ENCODE assay signal across 8 cellular contexts in the genomic region with DNA sequence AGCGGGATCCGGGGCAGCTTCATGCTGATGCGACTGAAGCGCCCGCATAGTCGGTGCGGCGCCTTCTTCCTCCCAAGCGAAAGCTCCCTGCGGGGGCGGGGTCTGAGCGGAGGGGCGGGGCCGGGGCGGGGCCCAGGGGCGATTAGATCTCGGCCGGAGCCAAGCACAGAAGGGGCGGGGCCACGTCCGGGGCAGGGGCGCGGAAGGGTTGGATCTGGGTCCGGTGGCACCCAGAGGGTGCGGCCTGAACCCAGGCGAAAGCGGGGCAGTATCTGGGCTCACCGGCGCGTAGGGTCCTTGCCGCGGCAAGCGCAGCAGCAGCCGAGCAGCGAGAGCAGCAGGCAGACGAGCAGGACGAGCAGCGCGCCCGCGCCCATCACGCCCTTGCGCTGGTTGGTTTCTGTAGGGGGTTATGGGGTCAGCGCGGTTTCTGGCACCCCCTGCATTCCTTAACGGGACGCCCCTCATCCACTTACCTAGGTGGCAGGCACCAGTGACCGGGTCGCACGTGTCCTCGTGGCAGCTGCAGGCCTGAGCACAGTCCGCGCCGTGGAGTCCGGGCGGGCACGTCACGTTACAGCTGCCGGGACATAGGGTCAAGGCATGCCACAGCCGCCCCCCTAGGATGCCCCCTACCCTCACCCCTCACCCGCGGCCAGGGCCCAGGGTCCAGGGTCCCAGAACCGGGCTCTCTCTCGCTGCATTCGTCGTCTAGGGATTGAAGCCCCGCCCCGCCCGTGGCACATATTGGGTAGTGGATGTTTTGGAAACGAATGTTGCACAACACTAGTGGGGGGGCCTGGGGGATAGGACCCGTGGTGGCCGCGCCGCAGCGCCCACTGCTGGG. TPM values are rescaled to one million over a fixed set of nuclear protein-coding genes. Genes with fewer than 3 reads are reported as not detected.
DNase-seq lines count a peak whose midpoint lies in the region; ATAC-seq and TF ChIP-seq lines count a peak whose summit lies in the region.

No MANE protein-coding gene starts in this region.

- peaks cover 14 to 58% (median 54%) of the 10 kb centered on the region in 3 donors for H3K36me3 ChIP-seq in tibial artery

- TF ChIP-seq CTCF in CD14-positive monocyte (IDR thresholded peaks at IDR 0.05), result no peak
- TF ChIP-seq CTCF in tibial artery (IDR thresholded peaks at IDR 0.05), result no peak

- H3K4me1 ChIP-seq in tibial artery, result peaks cover 0 to 37% (median 3%) of the 10 kb centered on the region in 4 donors

- peaks cover 71 to 86% (median 84%) of the 10 kb centered on the region in 3 donors for H3K27me3 Mint-ChIP-seq in CD14-positive monocyte (ENCODE audit: low read depth in 3 of 3)

- peak overlapping the region; percentile 81 to 92 for H3K4me3 Mint-ChIP-seq in CD14-positive monocyte

- no peaks in the 10 kb centered on the region for H3K27me3 ChIP-seq in tibial artery

- H3K4me1 Mint-ChIP-seq in CD14-positive monocyte, result peaks cover 26% of the 10 kb centered on the region

- no peaks in the 10 kb centered on the region for H3K9me3 ChIP-seq in tibial artery

- peak overlapping the region; percentile 9 to 24 for H3K4me3 ChIP-seq in tibial artery

- H3K36me3 Mint-ChIP-seq in CD14-positive monocyte, result peaks cover 2 to 19% of the 10 kb centered on the region in 2 donors

- no peak overlapping the region for H3K27ac ChIP-seq in tibial artery

- ATAC-seq in HG03378 (IDR thresholded peaks at IDR 0.05; ENCODE audit: unreplicated experiment) (no peak), GM18519 (IDR thresholded peaks at IDR 0.05; ENCODE audit: low FRiP score, unreplicated experiment) (no peak)

- intact Hi-C loops in CD14-positive monocyte (cut with micrococcal nuclease), result loop anchor here in 1 of 2 donors (5.0 kb wide), 1 partner anchor 273 kb away; no protein-coding TSS in a partner anchor
- intact Hi-C loops in tibial artery (cut with DNase I; ENCODE audit: low total_unique reads), result loop anchor here (10.0 kb wide), 1 partner anchor 145 kb away; no protein-coding TSS in a partner anchor

- peaks cover 0 to 15% (median 10%) of the 10 kb centered on the region in 7 donors for H3K9me3 Mint-ChIP-seq in CD14-positive monocyte

- DNase-seq in CD14-positive monocyte (ENCODE audit: low spot score) (peak; percentile 63), HT-29 (ENCODE audit: low spot score) (peak; percentile 66), occipital lobe (lab: John Stamatoyannopoulos, UW) (peak; percentile 44), tibial artery (peak in 1 of 2 donors; percentile 65)
- DNase-seq in activated CD4-positive, alpha-beta T cell treated with anti-CD3 and anti-CD28 coated beads, Interleukin-2, amount 50 U/mL, for 1 hour, result peak; percentile 80
- DNase-seq in effector CD8-positive, alpha-beta T cell (lab: John Stamatoyannopoulos, UW), result peak; percentile 80

- H3K27ac Mint-ChIP-seq in CD14-positive monocyte, result peak overlapping the region in 2 of 7 donors; percentile 16 to 39

RNA-seq across cellular contexts. Expression of a gene that starts 8.1 kb away (rescaled TPM):
- polyA plus RNA-seq in CD14-positive monocyte, result under 1 TPM in 1 of 2 donors, not detected in 1; 0.12 TPM
- total RNA-seq in HT-29 (2014; rRNA removed; shearing (Covaris generic)), result 0.18 and 0.39 TPM in 2 replicates
- total RNA-seq in occipital lobe, result 1.7 TPM

RNA-seq across cellular contexts. Expression of a gene that starts 35.5 kb away (rescaled TPM):
- 1 to 10 TPM; 1.9 TPM for polyA plus RNA-seq in CD14-positive monocyte
- 18.6 and 22.2 TPM in 2 replicates for total RNA-seq in HT-29 (2014; rRNA removed; shearing (Covaris generic))
- 46.2 TPM for total RNA-seq in occipital lobe
